Comparison of ENCODE assay signal across 1 cellular context in the genomic region with DNA sequence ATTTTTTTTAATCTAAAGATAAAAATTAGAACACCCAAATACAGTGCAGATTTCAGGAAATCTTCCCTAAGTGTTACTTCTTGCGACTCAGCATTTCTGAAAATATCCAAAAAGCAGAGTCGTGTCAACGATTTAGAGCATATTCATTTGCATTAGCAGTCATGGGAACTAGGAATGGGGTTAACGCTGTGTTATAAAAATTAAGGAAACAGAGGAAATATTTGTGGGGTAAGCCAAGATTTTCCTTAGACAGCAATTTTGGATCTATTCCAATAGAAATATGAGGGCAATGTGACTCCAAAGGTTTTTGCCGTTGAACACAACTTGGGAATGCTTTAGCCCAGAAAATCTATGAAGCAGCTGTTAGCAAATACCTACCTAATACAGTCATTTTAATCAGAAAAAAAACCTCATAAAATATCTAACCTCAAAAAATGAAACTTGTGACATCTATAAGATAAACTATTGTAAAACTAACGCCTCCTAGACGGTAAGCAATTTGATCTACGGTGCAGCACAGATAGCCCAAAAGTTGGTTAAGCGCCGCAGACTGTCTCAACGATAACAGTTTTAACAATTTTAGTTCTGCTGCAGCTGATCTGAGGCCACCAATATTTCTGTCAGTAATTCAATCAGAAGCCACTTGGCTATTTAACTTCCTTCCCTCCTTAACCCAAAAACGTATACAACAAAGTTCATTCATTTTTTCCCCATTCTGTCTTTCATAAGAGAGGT.
TF ChIP-seq lines count a peak whose summit lies in the region.

No MANE protein-coding gene starts in this region.

TF ChIP-seq in K562, 482 proteins besides CTCF, POLR2A, EP300 and RAD21 (continued from another document and continues in another):
- TF ChIP-seq, protein P1, sequence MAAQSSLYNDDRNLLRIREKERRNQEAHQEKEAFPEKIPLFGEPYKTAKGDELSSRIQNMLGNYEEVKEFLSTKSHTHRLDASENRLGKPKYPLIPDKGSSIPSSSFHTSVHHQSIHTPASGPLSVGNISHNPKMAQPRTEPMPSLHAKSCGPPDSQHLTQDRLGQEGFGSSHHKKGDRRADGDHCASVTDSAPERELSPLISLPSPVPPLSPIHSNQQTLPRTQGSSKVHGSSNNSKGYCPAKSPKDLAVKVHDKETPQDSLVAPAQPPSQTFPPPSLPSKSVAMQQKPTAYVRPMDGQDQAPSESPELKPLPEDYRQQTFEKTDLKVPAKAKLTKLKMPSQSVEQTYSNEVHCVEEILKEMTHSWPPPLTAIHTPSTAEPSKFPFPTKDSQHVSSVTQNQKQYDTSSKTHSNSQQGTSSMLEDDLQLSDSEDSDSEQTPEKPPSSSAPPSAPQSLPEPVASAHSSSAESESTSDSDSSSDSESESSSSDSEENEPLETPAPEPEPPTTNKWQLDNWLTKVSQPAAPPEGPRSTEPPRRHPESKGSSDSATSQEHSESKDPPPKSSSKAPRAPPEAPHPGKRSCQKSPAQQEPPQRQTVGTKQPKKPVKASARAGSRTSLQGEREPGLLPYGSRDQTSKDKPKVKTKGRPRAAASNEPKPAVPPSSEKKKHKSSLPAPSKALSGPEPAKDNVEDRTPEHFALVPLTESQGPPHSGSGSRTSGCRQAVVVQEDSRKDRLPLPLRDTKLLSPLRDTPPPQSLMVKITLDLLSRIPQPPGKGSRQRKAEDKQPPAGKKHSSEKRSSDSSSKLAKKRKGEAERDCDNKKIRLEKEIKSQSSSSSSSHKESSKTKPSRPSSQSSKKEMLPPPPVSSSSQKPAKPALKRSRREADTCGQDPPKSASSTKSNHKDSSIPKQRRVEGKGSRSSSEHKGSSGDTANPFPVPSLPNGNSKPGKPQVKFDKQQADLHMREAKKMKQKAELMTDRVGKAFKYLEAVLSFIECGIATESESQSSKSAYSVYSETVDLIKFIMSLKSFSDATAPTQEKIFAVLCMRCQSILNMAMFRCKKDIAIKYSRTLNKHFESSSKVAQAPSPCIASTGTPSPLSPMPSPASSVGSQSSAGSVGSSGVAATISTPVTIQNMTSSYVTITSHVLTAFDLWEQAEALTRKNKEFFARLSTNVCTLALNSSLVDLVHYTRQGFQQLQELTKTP (IDR thresholded peaks at IDR 0.05; ENCODE audit: low read depth in 1 of 2, partially characterized antibody in 2 of 2), result peak in 1 of 2 experiments; percentile 22
- TF ChIP-seq POLR3A (IDR thresholded peaks at IDR 0.05; ENCODE audit: borderline replicate concordance, extremely low read depth, insufficient read depth, insufficient read length), result no peak
- TF ChIP-seq, protein P2, sequence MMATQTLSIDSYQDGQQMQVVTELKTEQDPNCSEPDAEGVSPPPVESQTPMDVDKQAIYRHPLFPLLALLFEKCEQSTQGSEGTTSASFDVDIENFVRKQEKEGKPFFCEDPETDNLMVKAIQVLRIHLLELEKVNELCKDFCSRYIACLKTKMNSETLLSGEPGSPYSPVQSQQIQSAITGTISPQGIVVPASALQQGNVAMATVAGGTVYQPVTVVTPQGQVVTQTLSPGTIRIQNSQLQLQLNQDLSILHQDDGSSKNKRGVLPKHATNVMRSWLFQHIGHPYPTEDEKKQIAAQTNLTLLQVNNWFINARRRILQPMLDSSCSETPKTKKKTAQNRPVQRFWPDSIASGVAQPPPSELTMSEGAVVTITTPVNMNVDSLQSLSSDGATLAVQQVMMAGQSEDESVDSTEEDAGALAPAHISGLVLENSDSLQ (IDR thresholded peaks at IDR 0.05), result peak; percentile 36
- TF ChIP-seq CC2D1A (IDR thresholded peaks at IDR 0.05), result peak; percentile 36; the same call in 1 of the 2 replicates
- TF ChIP-seq TAL1 (IDR thresholded peaks at IDR 0.05), result peak; percentile 88
- no peak for TF ChIP-seq SMARCA5 (IDR thresholded peaks at IDR 0.05)
- TF ChIP-seq XRCC3 (IDR thresholded peaks at IDR 0.05), result no peak
- peak; percentile 90 for TF ChIP-seq ARID1B (IDR thresholded peaks at IDR 0.05)
- TF ChIP-seq RCOR1 (IDR thresholded peaks at IDR 0.05; ENCODE audit: borderline replicate concordance in 1 of 2, low read depth in 2 of 2, low read length in 2 of 2), result peak in 1 of 2 experiments; percentile 60; a peak in 2 of 4 replicates
- TF ChIP-seq, protein P3, sequence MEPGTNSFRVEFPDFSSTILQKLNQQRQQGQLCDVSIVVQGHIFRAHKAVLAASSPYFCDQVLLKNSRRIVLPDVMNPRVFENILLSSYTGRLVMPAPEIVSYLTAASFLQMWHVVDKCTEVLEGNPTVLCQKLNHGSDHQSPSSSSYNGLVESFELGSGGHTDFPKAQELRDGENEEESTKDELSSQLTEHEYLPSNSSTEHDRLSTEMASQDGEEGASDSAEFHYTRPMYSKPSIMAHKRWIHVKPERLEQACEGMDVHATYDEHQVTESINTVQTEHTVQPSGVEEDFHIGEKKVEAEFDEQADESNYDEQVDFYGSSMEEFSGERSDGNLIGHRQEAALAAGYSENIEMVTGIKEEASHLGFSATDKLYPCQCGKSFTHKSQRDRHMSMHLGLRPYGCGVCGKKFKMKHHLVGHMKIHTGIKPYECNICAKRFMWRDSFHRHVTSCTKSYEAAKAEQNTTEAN (CRISPR knock-in tag; IDR thresholded peaks at IDR 0.05), result no peak
- TF ChIP-seq TRIM28 (IDR thresholded peaks at IDR 0.05), result no peak
- TF ChIP-seq, protein P4, sequence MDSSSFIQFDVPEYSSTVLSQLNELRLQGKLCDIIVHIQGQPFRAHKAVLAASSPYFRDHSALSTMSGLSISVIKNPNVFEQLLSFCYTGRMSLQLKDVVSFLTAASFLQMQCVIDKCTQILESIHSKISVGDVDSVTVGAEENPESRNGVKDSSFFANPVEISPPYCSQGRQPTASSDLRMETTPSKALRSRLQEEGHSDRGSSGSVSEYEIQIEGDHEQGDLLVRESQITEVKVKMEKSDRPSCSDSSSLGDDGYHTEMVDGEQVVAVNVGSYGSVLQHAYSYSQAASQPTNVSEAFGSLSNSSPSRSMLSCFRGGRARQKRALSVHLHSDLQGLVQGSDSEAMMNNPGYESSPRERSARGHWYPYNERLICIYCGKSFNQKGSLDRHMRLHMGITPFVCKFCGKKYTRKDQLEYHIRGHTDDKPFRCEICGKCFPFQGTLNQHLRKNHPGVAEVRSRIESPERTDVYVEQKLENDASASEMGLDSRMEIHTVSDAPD (CRISPR knock-in tag; IDR thresholded peaks at IDR 0.05), result no peak
- TF ChIP-seq HNRNPLL (IDR thresholded peaks at IDR 0.05; ENCODE audit: low read depth, low read length, poor library complexity, severe bottlenecking), result peak; percentile 31
- TF ChIP-seq TEAD4 (IDR thresholded peaks at IDR 0.05; ENCODE audit: low read length), result peak; percentile 96
- TF ChIP-seq TEAD4 (CRISPR knock-in tag; IDR thresholded peaks at IDR 0.05; ENCODE audit: borderline replicate concordance), result no peak
- no peak for TF ChIP-seq ZNF551 (CRISPR knock-in tag; IDR thresholded peaks at IDR 0.05)
- TF ChIP-seq, protein P5, sequence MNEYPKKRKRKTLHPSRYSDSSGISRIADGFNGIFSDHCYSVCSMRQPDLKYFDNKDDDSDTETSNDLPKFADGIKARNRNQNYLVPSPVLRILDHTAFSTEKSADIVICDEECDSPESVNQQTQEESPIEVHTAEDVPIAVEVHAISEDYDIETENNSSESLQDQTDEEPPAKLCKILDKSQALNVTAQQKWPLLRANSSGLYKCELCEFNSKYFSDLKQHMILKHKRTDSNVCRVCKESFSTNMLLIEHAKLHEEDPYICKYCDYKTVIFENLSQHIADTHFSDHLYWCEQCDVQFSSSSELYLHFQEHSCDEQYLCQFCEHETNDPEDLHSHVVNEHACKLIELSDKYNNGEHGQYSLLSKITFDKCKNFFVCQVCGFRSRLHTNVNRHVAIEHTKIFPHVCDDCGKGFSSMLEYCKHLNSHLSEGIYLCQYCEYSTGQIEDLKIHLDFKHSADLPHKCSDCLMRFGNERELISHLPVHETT (CRISPR knock-in tag; conservative IDR thresholded peaks at IDR 0.05 in 1 of 2, IDR thresholded peaks at IDR 0.05 in 1 of 2), result 0 out of 4 replicates have a peak, but pooled peaks of 1 of the 2 experiments have one; percentile 21
- peak; percentile 86 for TF ChIP-seq CBFA2T2 (conservative IDR thresholded peaks at IDR 0.05)
- TF ChIP-seq ZNF316 (IDR thresholded peaks at IDR 0.05), result peak; percentile 96
- peak; percentile 88 for TF ChIP-seq MEIS2 (IDR thresholded peaks at IDR 0.05; ENCODE audit: partially characterized antibody)
- TF ChIP-seq ZNF444 (CRISPR knock-in tag; IDR thresholded peaks at IDR 0.05), result no peak
- TF ChIP-seq SOX6 (IDR thresholded peaks at IDR 0.05), result peak; percentile 77
- TF ChIP-seq FOXK2 (conservative IDR thresholded peaks at IDR 0.05 in 1 of 2, IDR thresholded peaks at IDR 0.05 in 1 of 2; ENCODE audit: low read depth in 2 of 2), result no peak
- TF ChIP-seq SMAD4 (CRISPR knock-in tag; conservative IDR thresholded peaks at IDR 0.05), result peak; percentile 62; the same call in 1 of the 2 replicates
- TF ChIP-seq, protein P6, sequence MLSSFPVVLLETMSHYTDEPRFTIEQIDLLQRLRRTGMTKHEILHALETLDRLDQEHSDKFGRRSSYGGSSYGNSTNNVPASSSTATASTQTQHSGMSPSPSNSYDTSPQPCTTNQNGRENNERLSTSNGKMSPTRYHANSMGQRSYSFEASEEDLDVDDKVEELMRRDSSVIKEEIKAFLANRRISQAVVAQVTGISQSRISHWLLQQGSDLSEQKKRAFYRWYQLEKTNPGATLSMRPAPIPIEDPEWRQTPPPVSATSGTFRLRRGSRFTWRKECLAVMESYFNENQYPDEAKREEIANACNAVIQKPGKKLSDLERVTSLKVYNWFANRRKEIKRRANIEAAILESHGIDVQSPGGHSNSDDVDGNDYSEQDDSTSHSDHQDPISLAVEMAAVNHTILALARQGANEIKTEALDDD (IDR thresholded peaks at IDR 0.05), result peak; percentile 92
- TF ChIP-seq, protein P7, sequence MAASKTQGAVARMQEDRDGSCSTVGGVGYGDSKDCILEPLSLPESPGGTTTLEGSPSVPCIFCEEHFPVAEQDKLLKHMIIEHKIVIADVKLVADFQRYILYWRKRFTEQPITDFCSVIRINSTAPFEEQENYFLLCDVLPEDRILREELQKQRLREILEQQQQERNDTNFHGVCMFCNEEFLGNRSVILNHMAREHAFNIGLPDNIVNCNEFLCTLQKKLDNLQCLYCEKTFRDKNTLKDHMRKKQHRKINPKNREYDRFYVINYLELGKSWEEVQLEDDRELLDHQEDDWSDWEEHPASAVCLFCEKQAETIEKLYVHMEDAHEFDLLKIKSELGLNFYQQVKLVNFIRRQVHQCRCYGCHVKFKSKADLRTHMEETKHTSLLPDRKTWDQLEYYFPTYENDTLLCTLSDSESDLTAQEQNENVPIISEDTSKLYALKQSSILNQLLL (CRISPR knock-in tag; IDR thresholded peaks at IDR 0.05; ENCODE audit: borderline replicate concordance), result no peak
- TF ChIP-seq CREM (IDR thresholded peaks at IDR 0.05; ENCODE audit: low read depth), result 0 out of 2 replicates have a peak, but pooled peaks have one; percentile 13
- peak; percentile 92 for TF ChIP-seq C11orf30 (IDR thresholded peaks at IDR 0.05; ENCODE audit: low read depth)
- TF ChIP-seq NFE2 (IDR thresholded peaks at IDR 0.05; ENCODE audit: low read depth), result 0 out of 2 replicates have a peak, but pooled peaks have one; percentile 33
- TF ChIP-seq SMAD1 (IDR thresholded peaks at IDR 0.05; ENCODE audit: low read depth, low read length, partially characterized antibody), result no peak
- 0 out of 4 replicates have a peak, but pooled peaks of 1 of the 2 experiments have one; percentile 28 for TF ChIP-seq TRIM24 (IDR thresholded peaks at IDR 0.05)
- TF ChIP-seq, protein P8, sequence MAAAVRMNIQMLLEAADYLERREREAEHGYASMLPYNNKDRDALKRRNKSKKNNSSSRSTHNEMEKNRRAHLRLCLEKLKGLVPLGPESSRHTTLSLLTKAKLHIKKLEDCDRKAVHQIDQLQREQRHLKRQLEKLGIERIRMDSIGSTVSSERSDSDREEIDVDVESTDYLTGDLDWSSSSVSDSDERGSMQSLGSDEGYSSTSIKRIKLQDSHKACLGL (CRISPR knock-in tag; IDR thresholded peaks at IDR 0.05; ENCODE audit: borderline replicate concordance, poor library complexity, severe bottlenecking), result no peak
- TF ChIP-seq MAFG (tag; conservative IDR thresholded peaks at IDR 0.05), result peak; percentile 84
- peak; percentile 27; the same call in 1 of the 2 replicates for TF ChIP-seq JUND (IDR thresholded peaks at IDR 0.05; ENCODE audit: borderline replicate concordance, low read depth, low read length)
- no peak for TF ChIP-seq JUND (tag; IDR thresholded peaks at IDR 0.05; ENCODE audit: borderline replicate concordance, low read depth, low read length)
- TF ChIP-seq ZNF384 (IDR thresholded peaks at IDR 0.05; ENCODE audit: low read depth, low read length), result 0 out of 2 replicates have a peak, but pooled peaks have one; percentile 15
- no peak for TF ChIP-seq GABPA (tag; conservative IDR thresholded peaks at IDR 0.05; ENCODE audit: low read depth)
- TF ChIP-seq, protein P9, sequence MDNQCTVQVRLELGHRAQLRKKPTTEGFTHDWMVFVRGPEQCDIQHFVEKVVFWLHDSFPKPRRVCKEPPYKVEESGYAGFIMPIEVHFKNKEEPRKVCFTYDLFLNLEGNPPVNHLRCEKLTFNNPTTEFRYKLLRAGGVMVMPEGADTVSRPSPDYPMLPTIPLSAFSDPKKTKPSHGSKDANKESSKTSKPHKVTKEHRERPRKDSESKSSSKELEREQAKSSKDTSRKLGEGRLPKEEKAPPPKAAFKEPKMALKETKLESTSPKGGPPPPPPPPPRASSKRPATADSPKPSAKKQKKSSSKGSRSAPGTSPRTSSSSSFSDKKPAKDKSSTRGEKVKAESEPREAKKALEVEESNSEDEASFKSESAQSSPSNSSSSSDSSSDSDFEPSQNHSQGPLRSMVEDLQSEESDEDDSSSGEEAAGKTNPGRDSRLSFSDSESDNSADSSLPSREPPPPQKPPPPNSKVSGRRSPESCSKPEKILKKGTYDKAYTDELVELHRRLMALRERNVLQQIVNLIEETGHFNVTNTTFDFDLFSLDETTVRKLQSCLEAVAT (IDR thresholded peaks at IDR 0.05), result 0 out of 4 replicates have a peak, but pooled peaks of 1 of the 2 experiments have one; percentile 22
- TF ChIP-seq ZFP30 (CRISPR knock-in tag; IDR thresholded peaks at IDR 0.05; ENCODE audit: borderline replicate concordance), result 0 out of 2 replicates have a peak, but pooled peaks have one; percentile 50
- TF ChIP-seq, protein P10, sequence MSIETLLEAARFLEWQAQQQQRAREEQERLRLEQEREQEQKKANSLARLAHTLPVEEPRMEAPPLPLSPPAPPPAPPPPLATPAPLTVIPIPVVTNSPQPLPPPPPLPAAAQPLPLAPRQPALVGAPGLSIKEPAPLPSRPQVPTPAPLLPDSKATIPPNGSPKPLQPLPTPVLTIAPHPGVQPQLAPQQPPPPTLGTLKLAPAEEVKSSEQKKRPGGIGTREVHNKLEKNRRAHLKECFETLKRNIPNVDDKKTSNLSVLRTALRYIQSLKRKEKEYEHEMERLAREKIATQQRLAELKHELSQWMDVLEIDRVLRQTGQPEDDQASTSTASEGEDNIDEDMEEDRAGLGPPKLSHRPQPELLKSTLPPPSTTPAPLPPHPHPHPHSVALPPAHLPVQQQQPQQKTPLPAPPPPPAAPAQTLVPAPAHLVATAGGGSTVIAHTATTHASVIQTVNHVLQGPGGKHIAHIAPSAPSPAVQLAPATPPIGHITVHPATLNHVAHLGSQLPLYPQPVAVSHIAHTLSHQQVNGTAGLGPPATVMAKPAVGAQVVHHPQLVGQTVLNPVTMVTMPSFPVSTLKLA (conservative IDR thresholded peaks at IDR 0.05), result no peak
- TF ChIP-seq FOXM1 (IDR thresholded peaks at IDR 0.05; ENCODE audit: low read depth), result peak; percentile 63; the same call in 1 of the 2 replicates
- TF ChIP-seq FOXM1 (CRISPR knock-in tag; IDR thresholded peaks at IDR 0.05; ENCODE audit: low read depth), result no peak
